ENCODE assay signal across 9 cellular contexts in genomic region chr14:93186461-93186860, GRCh38. TPM values are rescaled to one million over a fixed set of nuclear protein-coding genes. Genes with fewer than 3 reads are reported as not detected.
DNase-seq lines count a peak whose midpoint lies in the region; ATAC-seq and TF ChIP-seq lines count a peak whose summit lies in the region.
"Had no signal": no experiment of that assay in that cellular context is flagged by ENCODE, and none has a peak within 500 bp of the region (broad histone marks: within the 10 kb centered on the region; RNA-seq: fewer than 3 reads in every experiment).

No MANE protein-coding gene starts in this region.

- H3K4me1 Mint-ChIP-seq in CD8-positive, alpha-beta memory T cell: peaks cover 35 to 47% (median 45%) of the 10 kb centered on the region in 3 donors
- peaks cover 41% of the 10 kb centered on the region for H3K4me1 Mint-ChIP-seq in activated naive CD8-positive, alpha-beta T cell treated with anti-CD3 and anti-CD28 coated beads, Interleukin-2, amount 50 U/mL, for 24 hours
- peaks cover 28 to 33% of the 10 kb centered on the region in 2 donors for H3K4me1 Mint-ChIP-seq in natural killer cell

- no peak overlapping the region for H3K27ac ChIP-seq in CD8-positive, alpha-beta memory T cell (ENCODE audit: low read depth, low read length)
- H3K27ac ChIP-seq in Karpas-422 (ENCODE audit: low read length) (no peak overlapping the region), foreskin keratinocyte (no peak overlapping the region)

- peaks cover 0 to 44% (median 5%) of the 10 kb centered on the region in 3 donors for H3K36me3 Mint-ChIP-seq in CD8-positive, alpha-beta memory T cell
- peaks cover 32% of the 10 kb centered on the region for H3K36me3 Mint-ChIP-seq in activated naive CD8-positive, alpha-beta T cell treated with anti-CD3 and anti-CD28 coated beads, Interleukin-2, amount 50 U/mL, for 24 hours (ENCODE audit: low read depth)
- H3K36me3 Mint-ChIP-seq in natural killer cell: no peaks in the 10 kb centered on the region

- peak overlapping the region in 6 of 7 donors; percentile 54 to 97 (median 68) for H3K4me3 Mint-ChIP-seq in CD8-positive, alpha-beta memory T cell
- H3K4me3 Mint-ChIP-seq in activated naive CD8-positive, alpha-beta T cell treated with anti-CD3 and anti-CD28 coated beads, Interleukin-2, amount 50 U/mL, for 24 hours: peak overlapping the region; percentile 96
- H3K4me3 Mint-ChIP-seq in natural killer cell: peak overlapping the region; percentile 70

- peak overlapping the region; percentile 94 for H3K9ac ChIP-seq in Karpas-422 (ENCODE audit: low read length)

- no peak overlapping the region for H2AFZ ChIP-seq in Karpas-422 (ENCODE audit: low read length)

- peak overlapping the region; percentile 1 to 98 (median 80) for H3K27ac Mint-ChIP-seq in CD8-positive, alpha-beta memory T cell
- peak overlapping the region; percentile 65 for H3K27ac Mint-ChIP-seq in activated naive CD8-positive, alpha-beta T cell treated with anti-CD3 and anti-CD28 coated beads, Interleukin-2, amount 50 U/mL, for 24 hours
- H3K27ac Mint-ChIP-seq in natural killer cell: peak overlapping the region; percentile 91 to 94

- TF ChIP-seq CTCF in natural killer cell (IDR thresholded peaks at IDR 0.05) (no peak), foreskin keratinocyte (conservative IDR thresholded peaks at IDR 0.05) (no peak)

- no peaks in the 10 kb centered on the region for H3K27me3 ChIP-seq in CD8-positive, alpha-beta memory T cell (ENCODE audit: insufficient read depth, low read length, poor library complexity, severe bottlenecking)
- H3K27me3 ChIP-seq in Karpas-422 (ENCODE audit: low read length) (no peaks in the 10 kb centered on the region), foreskin keratinocyte (no peaks in the 10 kb centered on the region)

- H3K4me3 ChIP-seq in CD8-positive, alpha-beta memory T cell (ENCODE audit: low read length): no peak overlapping the region
- H3K4me3 ChIP-seq in Karpas-422 (ENCODE audit: low read length): peak overlapping the region; percentile 98

- CTCF ChIA-PET in CD8-positive, alpha-beta memory T cell (lab: Charles Lee): interaction anchor here (4.6 kb wide), 1 partner anchor 72 kb away, joined by 33 read pairs; no protein-coding TSS in a partner anchor

- no peak for ATAC-seq in activated naive CD8-positive, alpha-beta T cell treated with anti-CD3 and anti-CD28 coated beads, Interleukin-2, amount 50 U/mL, for 24 hours
- ATAC-seq in natural killer cell: no peak
- no peak for ATAC-seq in foreskin keratinocyte
- ATAC-seq in HG02840 (IDR thresholded peaks at IDR 0.05; ENCODE audit: low FRiP score, unreplicated experiment): no peak
- no peak for ATAC-seq in GM19463 (IDR thresholded peaks at IDR 0.05; ENCODE audit: unreplicated experiment)

- H3K27me3 Mint-ChIP-seq in CD8-positive, alpha-beta memory T cell: no peaks in the 10 kb centered on the region
- no peaks in the 10 kb centered on the region for H3K27me3 Mint-ChIP-seq in activated naive CD8-positive, alpha-beta T cell treated with anti-CD3 and anti-CD28 coated beads, Interleukin-2, amount 50 U/mL, for 24 hours
- H3K27me3 Mint-ChIP-seq in natural killer cell (ENCODE audit: low read depth in 2 of 2): no peaks in the 10 kb centered on the region

- H3K9me3 ChIP-seq in CD8-positive, alpha-beta memory T cell (ENCODE audit: low read length): no peaks in the 10 kb centered on the region
- H3K9me3 ChIP-seq in Karpas-422 (ENCODE audit: low read length): no peaks in the 10 kb centered on the region

- intact Hi-C loops in natural killer cell (cut with micrococcal nuclease): loop anchor here (10.0 kb wide), 1 partner anchor 72 kb away; the partner anchor contains the start of gene ITPK1

- peaks cover 19% of the 10 kb centered on the region for H3K36me3 ChIP-seq in CD8-positive, alpha-beta memory T cell (ENCODE audit: insufficient read depth, low read length)
- peaks cover 43% of the 10 kb centered on the region; the same call in 1 of the 2 replicates for H3K36me3 ChIP-seq in Karpas-422 (ENCODE audit: insufficient read depth, low read length)

- no peaks in the 10 kb centered on the region for H3K9me2 ChIP-seq in Karpas-422 (replicated peaks; ENCODE audit: insufficient read depth, low read length)

- POLR2A ChIA-PET in CD8-positive, alpha-beta memory T cell (lab: Charles Lee): no interaction called here

- peaks cover 76% of the 10 kb centered on the region for H3K79me2 ChIP-seq in Karpas-422 (ENCODE audit: low read length)

- no peaks in the 10 kb centered on the region for H3K9me3 Mint-ChIP-seq in CD8-positive, alpha-beta memory T cell
- H3K9me3 Mint-ChIP-seq in activated naive CD8-positive, alpha-beta T cell treated with anti-CD3 and anti-CD28 coated beads, Interleukin-2, amount 50 U/mL, for 24 hours: no peaks in the 10 kb centered on the region
- H3K9me3 Mint-ChIP-seq in natural killer cell: no peaks in the 10 kb centered on the region

- H3K4me1 ChIP-seq in CD8-positive, alpha-beta memory T cell (ENCODE audit: insufficient read depth, low read length): peaks cover 31% of the 10 kb centered on the region
- H3K4me1 ChIP-seq in Karpas-422 (ENCODE audit: low read length) (peaks cover 28% of the 10 kb centered on the region), foreskin keratinocyte (peaks cover 20% of the 10 kb centered on the region)

- DNase-seq in CD8-positive, alpha-beta memory T cell: no peak
- DNase-seq in Karpas-422 (no peak), natural killer cell (no peak), foreskin keratinocyte (no peak), NCI-H2196 (lab: John Stamatoyannopoulos, UW; ENCODE audit: unreplicated experiment) (no peak)
- no peak for DNase-seq in activated naive CD8-positive, alpha-beta T cell treated with anti-CD3 and anti-CD28 coated beads, Interleukin-2, amount 50 U/mL, for 24 hours
- DNase-seq: NK-92 treated with Interleukin-12 subunit alpha and Interleukin-12 subunit beta, amount 100 ng/mL, for 24 hours had no signal

- H3K4me2 ChIP-seq in Karpas-422 (ENCODE audit: low read depth, low read length, poor library complexity, severe bottlenecking): peak overlapping the region; percentile 96

- H4K20me1 ChIP-seq in Karpas-422 (ENCODE audit: insufficient read depth, low read depth, low read length): peaks cover 27% of the 10 kb centered on the region

RNA-seq across cellular contexts. Expression of gene LYSET, which starts 1.3 kb away (rescaled TPM):
- total RNA-seq in CD8-positive, alpha-beta memory T cell: 10 to 100 TPM; 19.3 to 20.5 TPM
- polyA plus RNA-seq in CD8-positive, alpha-beta memory T cell: 37.9 TPM
- 21.1 and 35.7 TPM in 2 replicates for total RNA-seq in Karpas-422 (2014; rRNA removed; shearing (Covaris generic); ENCODE audit: low replicate concordance)
- total RNA-seq in natural killer cell (10 to 100 TPM in 1 of 3 donors, 1 to 10 TPM in 2; 6.1 to 13.1 (median 9.0) TPM), foreskin keratinocyte (17.1 TPM in 2 replicates)
- 20.7 and 23.3 TPM in 2 replicates for polyA plus RNA-seq in foreskin keratinocyte

RNA-seq across cellular contexts. Expression of gene MOAP1, which starts 1.8 kb away (rescaled TPM):
- total RNA-seq in CD8-positive, alpha-beta memory T cell: 10 to 100 TPM; 16.7 to 17.4 TPM
- polyA plus RNA-seq in CD8-positive, alpha-beta memory T cell: 67.4 TPM
- total RNA-seq in Karpas-422 (2014; rRNA removed; shearing (Covaris generic); ENCODE audit: low replicate concordance): 50.8 and 79.2 TPM in 2 replicates
- total RNA-seq in natural killer cell (100 to 1,000 TPM in 1 of 3 donors, 10 to 100 TPM in 2; 89.5 to 106 (median 91.4) TPM), foreskin keratinocyte (7.4 and 8.2 TPM in 2 replicates)
- 5.6 and 5.7 TPM in 2 replicates for polyA plus RNA-seq in foreskin keratinocyte

RNA-seq across cellular contexts. Expression of gene GON7, which starts 20.4 kb away (rescaled TPM):
- total RNA-seq in CD8-positive, alpha-beta memory T cell: 10 to 100 TPM; 19.7 to 19.8 TPM
- 24.2 TPM for polyA plus RNA-seq in CD8-positive, alpha-beta memory T cell
- 40.6 and 60.3 TPM in 2 replicates for total RNA-seq in Karpas-422 (2014; rRNA removed; shearing (Covaris generic); ENCODE audit: low replicate concordance)
- total RNA-seq in natural killer cell (1 to 10 TPM; 3.2 to 6.6 (median 5.2) TPM), foreskin keratinocyte (12.1 and 12.9 TPM in 2 replicates)
- polyA plus RNA-seq in foreskin keratinocyte: 12.8 and 14.3 TPM in 2 replicates

RNA-seq across cellular contexts. Expression of gene UBR7, which starts 20.6 kb away (rescaled TPM):
- 10 to 100 TPM; 39.4 to 42.3 TPM for total RNA-seq in CD8-positive, alpha-beta memory T cell
- polyA plus RNA-seq in CD8-positive, alpha-beta memory T cell: 31.7 TPM
- 41.0 and 74.8 TPM in 2 replicates for total RNA-seq in Karpas-422 (2014; rRNA removed; shearing (Covaris generic); ENCODE audit: low replicate concordance)
- total RNA-seq in natural killer cell (10 to 100 TPM; 17.0 to 23.4 (median 18.6) TPM), foreskin keratinocyte (25.3 and 28.4 TPM in 2 replicates)
- polyA plus RNA-seq in foreskin keratinocyte: 12.6 and 16.6 TPM in 2 replicates
